In genomic region chr9:134936021-134936761, GRCh38 we compare ENCODE assay signal across 14 cellular contexts. TPM values are rescaled to one million over a fixed set of nuclear protein-coding genes. Genes with fewer than 3 reads are reported as not detected.
DNase-seq lines count a peak whose midpoint lies in the region; ATAC-seq and TF ChIP-seq lines count a peak whose summit lies in the region.
"Had no signal": no experiment of that assay in that cellular context is flagged by ENCODE, and none has a peak within 500 bp of the region (broad histone marks: within the 10 kb centered on the region; RNA-seq: fewer than 3 reads in every experiment).

No MANE protein-coding gene starts in this region.

- H3K9me3 Mint-ChIP-seq in natural killer cell treated with Interleukin-12 subunit alpha and Interleukin-12 subunit beta and Interleukin-15 and Interleukin-18, amount 100 ng/mL, for 72 hours = no peaks in the 10 kb centered on the region
- H3K9me3 Mint-ChIP-seq in natural killer cell = no peaks in the 10 kb centered on the region
- H3K9me3 Mint-ChIP-seq in chondrocyte (ENCODE audit: low read depth) = no peaks in the 10 kb centered on the region
- H3K9me3 Mint-ChIP-seq: activated CD4-positive, alpha-beta memory T cell treated with anti-CD3 and anti-CD28 coated beads, Interleukin-2, amount 10 ng/mL, durations not matched to agents 7 days and 5 days had no signal

- no peak overlapping the region for H3K27ac Mint-ChIP-seq in natural killer cell treated with Interleukin-12 subunit alpha and Interleukin-12 subunit beta and Interleukin-15 and Interleukin-18, amount 100 ng/mL, for 72 hours
- H3K27ac Mint-ChIP-seq in natural killer cell (no peak overlapping the region), chondrocyte (ENCODE audit: unreplicated experiment) (no peak overlapping the region)
- H3K27ac Mint-ChIP-seq: activated CD4-positive, alpha-beta memory T cell treated with anti-CD3 and anti-CD28 coated beads, Interleukin-2, amount 10 ng/mL, durations not matched to agents 7 days and 5 days had no signal

- no peak overlapping the region for H3K4me3 ChIP-seq in testis
- H3K4me3 ChIP-seq: upper lobe of right lung had no signal

- H3K4me3 Mint-ChIP-seq in natural killer cell treated with Interleukin-12 subunit alpha and Interleukin-12 subunit beta and Interleukin-15 and Interleukin-18, amount 100 ng/mL, for 72 hours = no peak overlapping the region
- H3K4me3 Mint-ChIP-seq in natural killer cell = no peak overlapping the region
- H3K4me3 Mint-ChIP-seq in chondrocyte (ENCODE audit: unreplicated experiment) = no peak overlapping the region
- H3K4me3 Mint-ChIP-seq: activated CD4-positive, alpha-beta memory T cell treated with anti-CD3 and anti-CD28 coated beads, Interleukin-2, amount 10 ng/mL, durations not matched to agents 7 days and 5 days had no signal

- intact Hi-C loops in natural killer cell (cut with micrococcal nuclease) = no loop called here
- intact Hi-C loops in testis (cut with DNase I; ENCODE audit: low total_unique reads) = no loop called here

- peak; percentile 16 for DNase-seq in natural killer cell treated with Interleukin-12 subunit alpha and Interleukin-12 subunit beta and Interleukin-15 and Interleukin-18, amount 100 ng/mL, for 72 hours (ENCODE audit: low spot score)
- DNase-seq in natural killer cell = no peak
- DNase-seq in HEK293T (ENCODE audit: extremely low spot score) = no peak
- peak; percentile 67 for DNase-seq in chondrocyte (ENCODE audit: low spot score)
- peak; percentile 22 for DNase-seq in testis
- DNase-seq in pons (ENCODE audit: low spot score) = no peak
- DNase-seq: activated CD4-positive, alpha-beta memory T cell treated with anti-CD3 and anti-CD28 coated beads, Interleukin-2, amount 10 ng/mL, durations not matched to agents 7 days and 5 days; Calu3; NCI-H1417 treated with DMSO at 0.1 percent for 48 hours; NCI-H510A treated with DMSO at 0.1 percent for 48 hours; stimulated activated CD4-positive, alpha-beta T cell treated with anti-CD3 and anti-CD28 coated beads, Interleukin-1b, Interleukin-23, amount 100 ng/mL, for 48 hours; upper lobe of right lung had no signal

- no peaks in the 10 kb centered on the region for H3K9me3 ChIP-seq in testis
- H3K9me3 ChIP-seq: upper lobe of right lung had no signal

- CTCF ChIA-PET in HEK293T (lab: Yijun Ruan, JAX) = no interaction called here

- H3K36me3 Mint-ChIP-seq in natural killer cell treated with Interleukin-12 subunit alpha and Interleukin-12 subunit beta and Interleukin-15 and Interleukin-18, amount 100 ng/mL, for 72 hours = no peaks in the 10 kb centered on the region
- H3K36me3 Mint-ChIP-seq in natural killer cell = no peaks in the 10 kb centered on the region
- no peaks in the 10 kb centered on the region for H3K36me3 Mint-ChIP-seq in chondrocyte (ENCODE audit: low read depth)

- TF ChIP-seq CTCF in natural killer cell (IDR thresholded peaks at IDR 0.05) (no peak), chondrocyte (IDR thresholded peaks at IDR 0.05) (no peak), testis (IDR thresholded peaks at IDR 0.05) (no peak)

- no peak overlapping the region for H3K27ac ChIP-seq in testis
- H3K27ac ChIP-seq: upper lobe of right lung had no signal

- no peak for ATAC-seq in natural killer cell treated with Interleukin-12 subunit alpha and Interleukin-12 subunit beta and Interleukin-15 and Interleukin-18, amount 100 ng/mL, for 72 hours
- ATAC-seq in natural killer cell (no peak), HG03439 (IDR thresholded peaks at IDR 0.05; ENCODE audit: unreplicated experiment) (no peak), HG03175 (IDR thresholded peaks at IDR 0.05; ENCODE audit: unreplicated experiment) (no peak)

- no peaks in the 10 kb centered on the region for H3K4me1 ChIP-seq in testis
- H3K4me1 ChIP-seq: upper lobe of right lung had no signal

- H3K4me1 Mint-ChIP-seq in natural killer cell treated with Interleukin-12 subunit alpha and Interleukin-12 subunit beta and Interleukin-15 and Interleukin-18, amount 100 ng/mL, for 72 hours (ENCODE audit: low read depth in 2 of 2) = no peaks in the 10 kb centered on the region
- no peaks in the 10 kb centered on the region for H3K4me1 Mint-ChIP-seq in natural killer cell
- H3K4me1 Mint-ChIP-seq in chondrocyte (ENCODE audit: low read depth) = no peaks in the 10 kb centered on the region
- H3K4me1 Mint-ChIP-seq: activated CD4-positive, alpha-beta memory T cell treated with anti-CD3 and anti-CD28 coated beads, Interleukin-2, amount 10 ng/mL, durations not matched to agents 7 days and 5 days had no signal

- H3K36me3 ChIP-seq in testis (ENCODE audit: low read depth, missing control alignments) = no peaks in the 10 kb centered on the region
- H3K36me3 ChIP-seq: upper lobe of right lung had no signal

- no peaks in the 10 kb centered on the region for H3K27me3 ChIP-seq in testis

- no peak for TF ChIP-seq POLR2A in testis (IDR thresholded peaks at IDR 0.05)

- H3K27me3 Mint-ChIP-seq in natural killer cell treated with Interleukin-12 subunit alpha and Interleukin-12 subunit beta and Interleukin-15 and Interleukin-18, amount 100 ng/mL, for 72 hours = peaks cover 5 to 13% of the 10 kb centered on the region in 2 donors
- peaks cover 0 to 3% of the 10 kb centered on the region in 2 donors for H3K27me3 Mint-ChIP-seq in natural killer cell (ENCODE audit: low read depth in 2 of 2)
- peaks cover 54% of the 10 kb centered on the region for H3K27me3 Mint-ChIP-seq in chondrocyte (ENCODE audit: low read depth)

- WGBS in testis, 2 donors = 72 to 75% methylated on average over 9 to 17 of the region's 17 CpGs

- POLR2A ChIA-PET in HEK293T (lab: Yijun Ruan, JAX) = no interaction called here

TF ChIP-seq in HEK293T, 16 proteins besides CTCF, POLR2A, EP300 and RAD21:
- TF ChIP-seq SP1 (IDR thresholded peaks at IDR 0.05) = no peak
- TF ChIP-seq, protein P1, sequence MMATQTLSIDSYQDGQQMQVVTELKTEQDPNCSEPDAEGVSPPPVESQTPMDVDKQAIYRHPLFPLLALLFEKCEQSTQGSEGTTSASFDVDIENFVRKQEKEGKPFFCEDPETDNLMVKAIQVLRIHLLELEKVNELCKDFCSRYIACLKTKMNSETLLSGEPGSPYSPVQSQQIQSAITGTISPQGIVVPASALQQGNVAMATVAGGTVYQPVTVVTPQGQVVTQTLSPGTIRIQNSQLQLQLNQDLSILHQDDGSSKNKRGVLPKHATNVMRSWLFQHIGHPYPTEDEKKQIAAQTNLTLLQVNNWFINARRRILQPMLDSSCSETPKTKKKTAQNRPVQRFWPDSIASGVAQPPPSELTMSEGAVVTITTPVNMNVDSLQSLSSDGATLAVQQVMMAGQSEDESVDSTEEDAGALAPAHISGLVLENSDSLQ (IDR thresholded peaks at IDR 0.05) = peak; percentile 89

RNA-seq across cellular contexts. Expression of gene FCN1, which starts 18.5 kb away (rescaled TPM):
- total RNA-seq in natural killer cell treated with Interleukin-12 subunit alpha and Interleukin-12 subunit beta and Interleukin-15 and Interleukin-18, amount 100 ng/mL, for 72 hours = not detected
- 10 to 100 TPM; 22.7 to 70.3 (median 26.9) TPM for total RNA-seq in natural killer cell
- total RNA-seq in chondrocyte = not detected in 3 replicates
- total RNA-seq in testis = under 1 TPM in 1 of 2 donors, not detected in 1; 0.19 TPM
- 8.0 TPM for polyA plus RNA-seq in testis (ENCODE audit: insufficient read depth, low read depth, low replicate concordance)
- total RNA-seq: activated CD4-positive, alpha-beta memory T cell treated with anti-CD3 and anti-CD28 coated beads, Interleukin-2, amount 10 ng/mL, durations not matched to agents 7 days and 5 days; Calu3 had no signal

RNA-seq across cellular contexts. Expression of gene FCN2, which starts 55.6 kb away (rescaled TPM):
- not detected for total RNA-seq in natural killer cell treated with Interleukin-12 subunit alpha and Interleukin-12 subunit beta and Interleukin-15 and Interleukin-18, amount 100 ng/mL, for 72 hours
- total RNA-seq in natural killer cell (not detected), chondrocyte (not detected in 3 replicates), testis (under 1 TPM in 1 of 2 donors, not detected in 1; 0.43 TPM)
- polyA plus RNA-seq in testis (ENCODE audit: insufficient read depth, low read depth, low replicate concordance) = not detected
- total RNA-seq: activated CD4-positive, alpha-beta memory T cell treated with anti-CD3 and anti-CD28 coated beads, Interleukin-2, amount 10 ng/mL, durations not matched to agents 7 days and 5 days; Calu3; upper lobe of right lung had no signal

Comparison
In these comparisons a context has a peak if more than half of its experiments do, and no peak if none do; other contexts are left out.
1. DNase-seq: peak in natural killer cell treated with Interleukin-12 subunit alpha and Interleukin-12 subunit beta and Interleukin-15 and Interleukin-18, amount 100 ng/mL, for 72 hours (single experiment), chondrocyte (single experiment) and testis (single experiment); none in natural killer cell (single experiment), HEK293T (single experiment) and pons (single experiment).
2. RNA of gene FCN1, which starts 18.5 kb away (total RNA-seq): 22.7 to 70.3 TPM in natural killer cell; 0.19 TPM in testis, not detected in natural killer cell treated with Interleukin-12 subunit alpha and Interleukin-12 subunit beta and Interleukin-15 and Interleukin-18, amount 100 ng/mL, for 72 hours and not detected in chondrocyte; every median in the first group is over 10 times any median in the second.